ENCODE assay signal across 12 cellular contexts in the genomic region with DNA sequence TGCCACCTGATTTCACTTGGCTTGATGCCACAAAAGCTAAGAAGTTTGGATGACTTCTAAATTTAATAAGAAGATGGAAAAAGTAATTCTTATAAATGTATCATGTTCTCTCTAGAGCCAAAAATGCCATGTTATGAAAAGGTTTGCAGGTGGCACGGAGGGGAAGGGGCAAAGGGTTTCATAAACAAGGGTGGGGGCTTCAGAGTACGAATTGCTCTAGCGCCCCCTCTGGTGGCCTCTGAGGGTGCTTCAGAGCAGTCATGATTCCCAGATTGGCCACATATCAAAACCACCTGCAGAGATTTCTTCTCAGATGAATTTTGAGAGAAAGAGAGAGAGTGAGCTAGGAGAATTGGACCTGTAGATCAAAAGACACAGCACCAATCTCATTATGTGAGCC.
DNase-seq lines count a peak whose midpoint lies in the region; ATAC-seq and TF ChIP-seq lines count a peak whose summit lies in the region.
"Had no signal": no experiment of that assay in that cellular context is flagged by ENCODE, and none has a peak within 500 bp of the region (broad histone marks: within the 10 kb centered on the region; RNA-seq: fewer than 3 reads in every experiment).

No MANE protein-coding gene starts in this region.

- intact Hi-C loops in colonic mucosa (cut with DNase I): no loop called here

- H2AFZ ChIP-seq in OCI-LY1 (ENCODE audit: low read length): no peak overlapping the region

- H4K20me1 ChIP-seq in OCI-LY1 (ENCODE audit: insufficient read depth, low read length): no peaks in the 10 kb centered on the region

- H3K27me3 ChIP-seq in OCI-LY1 (ENCODE audit: insufficient read depth, low read length) (no peaks in the 10 kb centered on the region), colonic mucosa (no peaks in the 10 kb centered on the region)

- no peak overlapping the region for H3K4me2 ChIP-seq in OCI-LY1 (ENCODE audit: low read length)

- no peak overlapping the region for H3K27ac ChIP-seq in OCI-LY1 (ENCODE audit: low read depth, low read length, poor library complexity, severe bottlenecking)
- no peak overlapping the region for H3K27ac ChIP-seq in colonic mucosa

- CTCF ChIA-PET in AG04449 (lab: Yijun Ruan, JAX): interaction anchor here (0.7 to 0.9 kb wide), 2 partner anchors 8 to 89 kb away, joined by 3 read pairs; no protein-coding TSS in a partner anchor

- no peaks in the 10 kb centered on the region for H3K9me2 ChIP-seq in OCI-LY1 (ENCODE audit: low read depth, low read length)

- peak; percentile 7 for TF ChIP-seq CTCF in AG04449 (IDR thresholded peaks at IDR 0.05; ENCODE audit: insufficient read depth, low read length, missing control alignments)
- TF ChIP-seq CTCF in OCI-LY1 (IDR thresholded peaks at IDR 0.05; ENCODE audit: low read length): peak; percentile 57
- TF ChIP-seq CTCF in fibroblast of the aortic adventitia (IDR thresholded peaks at IDR 0.05; ENCODE audit: insufficient read depth, low read length): peak; percentile 29
- no peak for TF ChIP-seq CTCF in colonic mucosa (IDR thresholded peaks at IDR 0.05)

- H3K4me1 ChIP-seq in OCI-LY1 (ENCODE audit: insufficient read depth, low read length, severe bottlenecking) (no peaks in the 10 kb centered on the region), colonic mucosa (no peaks in the 10 kb centered on the region)

- POLR2A ChIA-PET in AG04449 (lab: Yijun Ruan, JAX): no interaction called here

- H3K36me3 ChIP-seq in OCI-LY1 (ENCODE audit: insufficient read depth, low read length): no peaks in the 10 kb centered on the region
- H3K36me3 ChIP-seq in colonic mucosa: no peaks in the 10 kb centered on the region

- no peaks in the 10 kb centered on the region for H3F3A ChIP-seq in OCI-LY1 (ENCODE audit: insufficient read depth, low read length)

- H3K9me3 ChIP-seq in OCI-LY1 (ENCODE audit: low read length): no peaks in the 10 kb centered on the region
- H3K9me3 ChIP-seq in colonic mucosa: no peaks in the 10 kb centered on the region

- no peak overlapping the region for H3K4me3 ChIP-seq in AG04449 (ENCODE audit: low read depth, low read length)
- no peak overlapping the region for H3K4me3 ChIP-seq in OCI-LY1 (ENCODE audit: low read depth, low read length, poor library complexity, severe bottlenecking)
- no peak overlapping the region for H3K4me3 ChIP-seq in fibroblast of the aortic adventitia (ENCODE audit: low read depth, low read length)
- no peak overlapping the region for H3K4me3 ChIP-seq in colonic mucosa

- H3K79me2 ChIP-seq in OCI-LY1 (ENCODE audit: insufficient read depth, low read length): no peaks in the 10 kb centered on the region

- DNase-seq in AG04449 (ENCODE audit: low read depth, low spot score): no peak
- DNase-seq in ELR (ENCODE audit: low read depth): peak; percentile 6
- DNase-seq in fibroblast of the aortic adventitia (ENCODE audit: low read depth): no peak
- DNase-seq in colonic mucosa: no peak
- DNase-seq: activated CD8-positive, alpha-beta memory T cell treated with anti-CD3 and anti-CD28 coated beads, Interleukin-2, amount 50 U/mL, for 48 hours; NCI-H2081 treated with DMSO at 0.1 percent for 48 hours; small intestine had no signal

- no peak for ATAC-seq in GM21360 (IDR thresholded peaks at IDR 0.05; ENCODE audit: unreplicated experiment)
- ATAC-seq in HG02981 (IDR thresholded peaks at IDR 0.05; ENCODE audit: unreplicated experiment): no peak
- no peak for ATAC-seq in HG03097 (IDR thresholded peaks at IDR 0.05; ENCODE audit: low FRiP score, unreplicated experiment)
- ATAC-seq: stimulated activated effector memory CD8-positive, alpha-beta T cell treated with anti-CD3 and anti-CD28 coated beads, Interleukin-12 subunit alpha, Interleukin-12 subunit beta, amount 100 ng/mL, for 72 hours had no signal

- no peak overlapping the region for H3K9ac ChIP-seq in OCI-LY1 (ENCODE audit: low read length)
- no peak overlapping the region for H3K9ac ChIP-seq in colonic mucosa (ENCODE audit: low read depth in 2 of 2, low read length in 2 of 2)
